8 cellular contexts compared by ENCODE assay signal in the genomic region with DNA sequence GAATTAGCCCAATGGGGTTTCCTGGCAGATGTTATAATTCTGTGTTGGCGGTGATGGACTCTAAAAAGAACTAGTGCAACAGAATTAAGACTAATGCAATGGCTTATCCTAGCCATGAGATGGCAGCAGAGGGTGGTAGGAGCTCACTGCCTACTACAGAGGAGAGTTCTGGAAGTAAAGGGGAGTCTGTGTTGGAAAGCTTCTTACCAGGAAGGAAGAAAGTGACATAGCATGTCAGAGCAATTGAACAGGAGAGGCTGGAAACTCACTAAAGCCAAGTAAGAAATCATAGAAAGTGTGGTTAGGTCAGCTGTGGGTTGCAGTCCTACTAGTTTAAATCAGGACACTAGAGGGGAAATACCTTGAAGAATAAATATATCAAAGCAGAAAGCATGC. TPM values are rescaled to one million over a fixed set of nuclear protein-coding genes. Genes with fewer than 3 reads are reported as not detected.
DNase-seq lines count a peak whose midpoint lies in the region; TF ChIP-seq lines count a peak whose summit lies in the region.

No MANE protein-coding gene starts in this region.

- no peaks in the 10 kb centered on the region for H3K4me1 ChIP-seq in HEK293 (ENCODE audit: control insufficient read depth, insufficient read depth, low read length)
- H3K4me1 ChIP-seq in fibroblast of lung (ENCODE audit: control insufficient read depth, extremely low read depth, insufficient read depth, low read length): no peaks in the 10 kb centered on the region

- CTCF ChIA-PET in HEK293 (lab: Yijun Ruan, JAX): interaction anchor here (0.5 to 2.0 kb wide), 22 partner anchors 8 to 1251 kb away, joined by 3 to 6 read pairs (median 4); no protein-coding TSS in a partner anchor

- H3K27ac ChIP-seq in HEK293 (ENCODE audit: extremely low read depth, low read depth, low read length): no peak overlapping the region
- H3K27ac ChIP-seq in SU-DHL-6 (ENCODE audit: low read depth, low read length): no peak overlapping the region
- H3K27ac ChIP-seq in fibroblast of lung (ENCODE audit: insufficient read depth, low read length): no peak overlapping the region

- no peaks in the 10 kb centered on the region for H3K36me3 ChIP-seq in HEK293 (ENCODE audit: control insufficient read depth in 2 of 2, insufficient read depth in 1 of 2, low read length in 2 of 2)
- H3K36me3 ChIP-seq in SU-DHL-6 (ENCODE audit: low read length): no peaks in the 10 kb centered on the region
- no peaks in the 10 kb centered on the region for H3K36me3 ChIP-seq in fibroblast of lung (ENCODE audit: control insufficient read depth, insufficient read depth, low read length)

- H3K9me3 ChIP-seq in HEK293 (ENCODE audit: control insufficient read depth, insufficient read depth, low read depth, low read length) (no peaks in the 10 kb centered on the region), SU-DHL-6 (ENCODE audit: insufficient read depth, low read length) (no peaks in the 10 kb centered on the region), fibroblast of lung (ENCODE audit: control insufficient read depth, insufficient read depth, low read depth, low read length) (no peaks in the 10 kb centered on the region)

- no peaks in the 10 kb centered on the region for H3K79me2 ChIP-seq in SU-DHL-6 (ENCODE audit: insufficient read depth, low read length)
- H3K79me2 ChIP-seq in fibroblast of lung (ENCODE audit: control insufficient read depth, insufficient read depth, low read length): no peaks in the 10 kb centered on the region

- H4K20me1 ChIP-seq in SU-DHL-6 (ENCODE audit: low read depth, low read length) (no peaks in the 10 kb centered on the region), fibroblast of lung (ENCODE audit: control insufficient read depth, extremely low read depth, insufficient read depth, low read length) (no peaks in the 10 kb centered on the region)

- POLR2A ChIA-PET in HEK293 (lab: Yijun Ruan, JAX): no interaction called here

- H3K9me2 ChIP-seq in SU-DHL-6 (replicated peaks; ENCODE audit: insufficient read depth, low read length): no peaks in the 10 kb centered on the region

- TF ChIP-seq CTCF in AG10803 (conservative IDR thresholded peaks at IDR 0.05; ENCODE audit: low read length) (peak; percentile 79), GM12865 (IDR thresholded peaks at IDR 0.05; ENCODE audit: insufficient read depth, low read depth, low read length, missing control alignments) (peak; percentile 53), HEK293 (tag by site-specific recombination; IDR thresholded peaks at IDR 0.05) (peak; percentile 54), SU-DHL-6 (IDR thresholded peaks at IDR 0.05; ENCODE audit: insufficient read depth, low read length, poor library complexity, severe bottlenecking) (peak; percentile 51), fibroblast of lung (conservative IDR thresholded peaks at IDR 0.05 in 1 of 2, IDR thresholded peaks at IDR 0.05 in 1 of 2; ENCODE audit: low read depth in 1 of 2, low read length in 2 of 2) (peak; percentile 55 to 63), neural crest cell (conservative IDR thresholded peaks at IDR 0.05) (peak; percentile 90)

- peaks cover 20% of the 10 kb centered on the region for H3K4me1 Mint-ChIP-seq in neural crest cell

- H3K27me3 Mint-ChIP-seq in neural crest cell (ENCODE audit: low read depth): peaks cover 3% of the 10 kb centered on the region

- H3K4me2 ChIP-seq in SU-DHL-6 (ENCODE audit: low read depth, low read length, poor library complexity, severe bottlenecking) (no peak overlapping the region), fibroblast of lung (ENCODE audit: extremely low read depth, insufficient read depth, low read length) (no peak overlapping the region)

- H3K27me3 ChIP-seq in SU-DHL-6 (ENCODE audit: low read length): no peaks in the 10 kb centered on the region
- H3K27me3 ChIP-seq in fibroblast of lung (ENCODE audit: control insufficient read depth, insufficient read depth, low read length): no peaks in the 10 kb centered on the region

- H3K9me3 Mint-ChIP-seq in neural crest cell: peaks cover 3% of the 10 kb centered on the region

- H3K36me3 Mint-ChIP-seq in neural crest cell (ENCODE audit: low read depth): no peaks in the 10 kb centered on the region

- no peak overlapping the region for H3K9ac ChIP-seq in SU-DHL-6 (ENCODE audit: low read length)
- H3K9ac ChIP-seq in fibroblast of lung (ENCODE audit: insufficient read depth, low read length): no peak overlapping the region

- H2AFZ ChIP-seq in SU-DHL-6 (ENCODE audit: low read depth, low read length, severe bottlenecking) (no peak overlapping the region), fibroblast of lung (ENCODE audit: low read length) (no peak overlapping the region)

- H3K4me3 Mint-ChIP-seq in neural crest cell: no peak overlapping the region

- DNase-seq in AG10803 (ENCODE audit: low read depth) (peak; percentile 50), GM12865 (ENCODE audit: low read depth) (peak; percentile 53), LoVo (ENCODE audit: low spot score) (peak; percentile 29), fibroblast of lung (ENCODE audit: low read depth in 2 of 2) (peak; percentile 31 to 44), neural crest cell (ENCODE audit: low read depth, low spot score) (peak; percentile 52), KG1 (lab: John Stamatoyannopoulos, UW) (no peak)

- H3K4me3 ChIP-seq in AG10803 (ENCODE audit: low read length): no peak overlapping the region
- no peak overlapping the region for H3K4me3 ChIP-seq in GM12865 (ENCODE audit: low read depth, low read length)
- no peak overlapping the region for H3K4me3 ChIP-seq in HEK293 (ENCODE audit: low read depth, low read length)
- no peak overlapping the region for H3K4me3 ChIP-seq in SU-DHL-6 (ENCODE audit: insufficient read depth, low read length, poor library complexity, severe bottlenecking)
- no peak overlapping the region for H3K4me3 ChIP-seq in fibroblast of lung (replicated peaks in 1 of 4; ENCODE audit: control extremely low read depth in 1 of 4, insufficient read depth in 1 of 4, low read depth in 3 of 4, low read length in 4 of 4)

- no peak overlapping the region for H3K27ac Mint-ChIP-seq in neural crest cell (ENCODE audit: unreplicated experiment)

- H3F3A ChIP-seq in SU-DHL-6 (ENCODE audit: insufficient read depth): no peaks in the 10 kb centered on the region

TF ChIP-seq in HEK293, 187 proteins besides CTCF, POLR2A, EP300 and RAD21 (continues in another document):
- TF ChIP-seq MZF1 (tag by site-specific recombination; IDR thresholded peaks at IDR 0.05; ENCODE audit: borderline replicate concordance) (no peak), ZNF571 (tag by site-specific recombination; IDR thresholded peaks at IDR 0.05) (no peak), ZBTB8A (tag by site-specific recombination; IDR thresholded peaks at IDR 0.05) (no peak), ZBTB20 (tag by site-specific recombination; IDR thresholded peaks at IDR 0.05) (no peak), ZNF10 (tag by site-specific recombination; IDR thresholded peaks at IDR 0.05) (no peak), ZNF654 (tag by site-specific recombination; IDR thresholded peaks at IDR 0.05; ENCODE audit: low read depth) (peak; percentile 88), ZNF426 (tag by site-specific recombination; IDR thresholded peaks at IDR 0.05) (no peak), ZNF433 (tag by site-specific recombination; IDR thresholded peaks at IDR 0.05; ENCODE audit: low read depth) (no peak), SP2 (tag by site-specific recombination; IDR thresholded peaks at IDR 0.05) (no peak), KLF1 (tag by site-specific recombination; IDR thresholded peaks at IDR 0.05) (no peak), GFI1B (tag by site-specific recombination; IDR thresholded peaks at IDR 0.05) (no peak), PRDM1 (tag by site-specific recombination; IDR thresholded peaks at IDR 0.05) (peak; percentile 73)
- TF ChIP-seq, protein P1, sequence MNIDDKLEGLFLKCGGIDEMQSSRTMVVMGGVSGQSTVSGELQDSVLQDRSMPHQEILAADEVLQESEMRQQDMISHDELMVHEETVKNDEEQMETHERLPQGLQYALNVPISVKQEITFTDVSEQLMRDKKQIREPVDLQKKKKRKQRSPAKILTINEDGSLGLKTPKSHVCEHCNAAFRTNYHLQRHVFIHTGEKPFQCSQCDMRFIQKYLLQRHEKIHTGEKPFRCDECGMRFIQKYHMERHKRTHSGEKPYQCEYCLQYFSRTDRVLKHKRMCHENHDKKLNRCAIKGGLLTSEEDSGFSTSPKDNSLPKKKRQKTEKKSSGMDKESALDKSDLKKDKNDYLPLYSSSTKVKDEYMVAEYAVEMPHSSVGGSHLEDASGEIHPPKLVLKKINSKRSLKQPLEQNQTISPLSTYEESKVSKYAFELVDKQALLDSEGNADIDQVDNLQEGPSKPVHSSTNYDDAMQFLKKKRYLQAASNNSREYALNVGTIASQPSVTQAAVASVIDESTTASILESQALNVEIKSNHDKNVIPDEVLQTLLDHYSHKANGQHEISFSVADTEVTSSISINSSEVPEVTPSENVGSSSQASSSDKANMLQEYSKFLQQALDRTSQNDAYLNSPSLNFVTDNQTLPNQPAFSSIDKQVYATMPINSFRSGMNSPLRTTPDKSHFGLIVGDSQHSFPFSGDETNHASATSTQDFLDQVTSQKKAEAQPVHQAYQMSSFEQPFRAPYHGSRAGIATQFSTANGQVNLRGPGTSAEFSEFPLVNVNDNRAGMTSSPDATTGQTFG (tag by site-specific recombination; IDR thresholded peaks at IDR 0.05; ENCODE audit: borderline replicate concordance): no peak
- TF ChIP-seq, protein P2, sequence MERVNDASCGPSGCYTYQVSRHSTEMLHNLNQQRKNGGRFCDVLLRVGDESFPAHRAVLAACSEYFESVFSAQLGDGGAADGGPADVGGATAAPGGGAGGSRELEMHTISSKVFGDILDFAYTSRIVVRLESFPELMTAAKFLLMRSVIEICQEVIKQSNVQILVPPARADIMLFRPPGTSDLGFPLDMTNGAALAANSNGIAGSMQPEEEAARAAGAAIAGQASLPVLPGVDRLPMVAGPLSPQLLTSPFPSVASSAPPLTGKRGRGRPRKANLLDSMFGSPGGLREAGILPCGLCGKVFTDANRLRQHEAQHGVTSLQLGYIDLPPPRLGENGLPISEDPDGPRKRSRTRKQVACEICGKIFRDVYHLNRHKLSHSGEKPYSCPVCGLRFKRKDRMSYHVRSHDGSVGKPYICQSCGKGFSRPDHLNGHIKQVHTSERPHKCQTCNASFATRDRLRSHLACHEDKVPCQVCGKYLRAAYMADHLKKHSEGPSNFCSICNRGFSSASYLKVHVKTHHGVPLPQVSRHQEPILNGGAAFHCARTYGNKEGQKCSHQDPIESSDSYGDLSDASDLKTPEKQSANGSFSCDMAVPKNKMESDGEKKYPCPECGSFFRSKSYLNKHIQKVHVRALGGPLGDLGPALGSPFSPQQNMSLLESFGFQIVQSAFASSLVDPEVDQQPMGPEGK (tag by site-specific recombination; IDR thresholded peaks at IDR 0.05): no peak

RNA-seq across cellular contexts. Expression of gene TRPC5OS, which starts 6.3 kb away (rescaled TPM):
- total RNA-seq in fibroblast of lung: not detected in 2 replicates
- 0.02 TPM in 1 of 2 replicates, not detected in the other for polyA plus RNA-seq in fibroblast of lung
- not detected in 2 replicates for polyA plus RNA-seq in fibroblast of lung (2012)
- not detected in 2 replicates for polyA minus RNA-seq in fibroblast of lung (ENCODE audit: low replicate concordance)
- not detected in 2 replicates for total RNA-seq in neural crest cell
